Comparison of ENCODE assay signal across 15 cellular contexts in genomic region chr21:43925096-43925481, GRCh38.
DNase-seq lines count a peak whose midpoint lies in the region; ATAC-seq and TF ChIP-seq lines count a peak whose summit lies in the region.
"Had no signal": no experiment of that assay in that cellular context is flagged by ENCODE, and none has a peak within 500 bp of the region (broad histone marks: within the 10 kb centered on the region; RNA-seq: fewer than 3 reads in every experiment).

No MANE protein-coding gene starts in this region.

- peak; percentile 36 for DNase-seq in CD14-positive monocyte (ENCODE audit: low spot score)
- no peak for DNase-seq in RWPE1 (ENCODE audit: low spot score)
- no peak for DNase-seq in Right ventricle myocardium superior
- DNase-seq in activated CD4-positive, alpha-beta T cell treated with anti-CD3 and anti-CD28 coated beads for 4 hours: no peak
- DNase-seq in MV-4-11 (lab: John Stamatoyannopoulos, UW): no peak
- DNase-seq in Calu3: no peak
- DNase-seq in stimulated activated naive CD4-positive, alpha-beta T cell treated with Interleukin-2 at 50 U/mL for 16 hours (lab: John Stamatoyannopoulos, UW): no peak
- DNase-seq: activated CD4-positive, alpha-beta T cell treated with anti-CD3 and anti-CD28 coated beads for 36 hours; effector CD4-positive, alpha-beta T cell; spleen; testis had no signal

- CTCF ChIA-PET in RWPE1 (lab: Yijun Ruan, JAX) (interaction anchor here (1.0 kb wide), 1 partner anchor 114 kb away, joined by 3 read pairs; no protein-coding TSS in a partner anchor), Calu3 (lab: Charles Lee) (interaction anchor here (0.6 kb wide), 1 partner anchor 77 kb away, joined by 4 read pairs; no protein-coding TSS in a partner anchor)

- H3K27ac Mint-ChIP-seq in CD14-positive monocyte: peak overlapping the region in 3 of 7 donors; percentile 11 to 44 (median 34)
- no peak overlapping the region for H3K27ac Mint-ChIP-seq in Calu3 (ENCODE audit: unreplicated experiment)
- H3K27ac Mint-ChIP-seq: activated T-helper 1 cell treated with anti-CD3 and anti-CD28 coated beads, Interleukin-12 subunit alpha, Interleukin-12 subunit beta, Interleukin-2, Interleukin-4 antibody, amounts not matched to agents 30 ng/mL and 10 ng/mL and 1 ng/mL, durations not matched to agents 14 hours and 24 hours and 36 hours had no signal

- no peak overlapping the region for H3K4me3 ChIP-seq in mucosa of rectum (ENCODE audit: low read length in 2 of 2)
- H3K4me3 ChIP-seq: ascending aorta, spleen, testis had no signal

- H3K9me3 Mint-ChIP-seq in CD14-positive monocyte: no peaks in the 10 kb centered on the region
- H3K9me3 Mint-ChIP-seq in Calu3 (ENCODE audit: low read depth, unreplicated experiment): no peaks in the 10 kb centered on the region
- H3K9me3 Mint-ChIP-seq: activated T-helper 1 cell treated with anti-CD3 and anti-CD28 coated beads, Interleukin-12 subunit alpha, Interleukin-12 subunit beta, Interleukin-2, Interleukin-4 antibody, amounts not matched to agents 30 ng/mL and 10 ng/mL and 1 ng/mL, durations not matched to agents 14 hours and 24 hours and 36 hours had no signal

- H3K4me1 ChIP-seq in mucosa of rectum (ENCODE audit: control insufficient read depth in 2 of 2, insufficient read depth in 2 of 2, low read length in 2 of 2): peaks cover 20 to 35% of the 10 kb centered on the region in 2 donors
- H3K4me1 ChIP-seq: testis had no signal

- H3K4me3 Mint-ChIP-seq in CD14-positive monocyte (no peak overlapping the region), Calu3 (ENCODE audit: low read depth, unreplicated experiment) (no peak overlapping the region)
- H3K4me3 Mint-ChIP-seq: activated CD4-positive, alpha-beta T cell treated with anti-CD3 and anti-CD28 coated beads for 36 hours; activated T-helper 1 cell treated with anti-CD3 and anti-CD28 coated beads, Interleukin-12 subunit alpha, Interleukin-12 subunit beta, Interleukin-2, Interleukin-4 antibody, amounts not matched to agents 30 ng/mL and 10 ng/mL and 1 ng/mL, durations not matched to agents 14 hours and 24 hours and 36 hours had no signal

- no peaks in the 10 kb centered on the region for H3K9me3 ChIP-seq in mucosa of rectum (ENCODE audit: control insufficient read depth in 2 of 2, low read length in 2 of 2)
- H3K9me3 ChIP-seq: ascending aorta, neutrophil, spleen, testis had no signal

- intact Hi-C loops in CD14-positive monocyte (cut with micrococcal nuclease): no loop called here
- intact Hi-C loops in Right ventricle myocardium superior (cut with DNase I): loop anchor here (10.0 kb wide), 1 partner anchor 60 kb away; the partner anchor contains the start of gene AGPAT3
- intact Hi-C loops in Calu3 (cut with micrococcal nuclease; ENCODE audit: unreplicated experiment): no loop called here

- H3K9ac ChIP-seq in mucosa of rectum (ENCODE audit: low read depth in 1 of 2, low read length in 2 of 2): peak overlapping the region in 1 of 2 donors; percentile 16

- ATAC-seq in Right ventricle myocardium superior (ENCODE audit: poor library complexity): peak; percentile 38
- ATAC-seq: activated CD4-positive, alpha-beta T cell treated with anti-CD3 and anti-CD28 coated beads for 36 hours had no signal

- no peaks in the 10 kb centered on the region for H3K27me3 ChIP-seq in mucosa of rectum (ENCODE audit: control insufficient read depth in 2 of 2, insufficient read depth in 2 of 2, low read length in 2 of 2)
- H3K27me3 ChIP-seq: ascending aorta, neutrophil, spleen, testis had no signal

- peaks cover 3 to 5% of the 10 kb centered on the region in 2 donors for H3K36me3 ChIP-seq in mucosa of rectum (ENCODE audit: control insufficient read depth in 2 of 2, insufficient read depth in 2 of 2, low read length in 2 of 2)
- H3K36me3 ChIP-seq: ascending aorta, neutrophil had no signal

- TF ChIP-seq CTCF in CD14-positive monocyte (IDR thresholded peaks at IDR 0.05) (no peak), RWPE1 (conservative IDR thresholded peaks at IDR 0.05; ENCODE audit: low read depth) (no peak), Calu3 (IDR thresholded peaks at IDR 0.05; ENCODE audit: unreplicated experiment) (no peak)

- H3K27me3 Mint-ChIP-seq in CD14-positive monocyte (ENCODE audit: low read depth in 3 of 3) (peaks cover 0 to 3% (median 0%) of the 10 kb centered on the region in 3 donors), Calu3 (ENCODE audit: unreplicated experiment) (no peaks in the 10 kb centered on the region)
- H3K27me3 Mint-ChIP-seq: activated CD4-positive, alpha-beta T cell treated with anti-CD3 and anti-CD28 coated beads for 36 hours had no signal

- H3K4me1 Mint-ChIP-seq in CD14-positive monocyte: peaks cover 12% of the 10 kb centered on the region
- H3K4me1 Mint-ChIP-seq in Calu3 (ENCODE audit: low read depth, unreplicated experiment): peaks cover 3% of the 10 kb centered on the region

- no TSS peak for BruUV-seq in Calu3 (replicated peaks; lab: Mats Ljungman, UMichigan)

- POLR2A ChIA-PET in RWPE1 (lab: Yijun Ruan, JAX; ENCODE audit: low non-redundant PET): no interaction called here

- H3K36me3 Mint-ChIP-seq in CD14-positive monocyte (peaks cover 61 to 85% of the 10 kb centered on the region in 2 donors), Calu3 (ENCODE audit: insufficient read depth, unreplicated experiment) (no peaks in the 10 kb centered on the region)

- H3K27ac ChIP-seq in RWPE1: peak overlapping the region; percentile 73
- peak overlapping the region; percentile 31 to 52 for H3K27ac ChIP-seq in mucosa of rectum (ENCODE audit: low read depth in 2 of 2, low read length in 2 of 2)
- H3K27ac ChIP-seq: ascending aorta, neutrophil, testis had no signal
